8 cellular contexts compared by ENCODE assay signal in genomic region chr15:43799209-43799944, GRCh38. TPM values are rescaled to one million over a fixed set of nuclear protein-coding genes. Genes with fewer than 3 reads are reported as not detected.
DNase-seq lines count a peak whose midpoint lies in the region; ATAC-seq, FAIRE-seq and TF ChIP-seq lines count a peak whose summit lies in the region.

No MANE protein-coding gene starts in this region.

- H2BK15ac ChIP-seq in mesenchymal stem cell (ENCODE audit: low read depth, poor library complexity, severe bottlenecking), result no peak overlapping the region

- H3K79me1 ChIP-seq in mesenchymal stem cell (replicated peaks; ENCODE audit: low read length, poor library complexity, severe bottlenecking), result peaks cover 13% of the 10 kb centered on the region

- DNase-seq in A549 (ENCODE audit: low read depth in 1 of 2, low spot score in 1 of 2), result no peak
- no peak for DNase-seq in HCT116 (ENCODE audit: low read depth, low spot score)
- no peak for DNase-seq in activated CD8-positive, alpha-beta T cell treated with anti-CD3 and anti-CD28 coated beads for 36 hours
- DNase-seq in mesenchymal stem cell, result no peak
- no peak for DNase-seq in NOMO-1 treated with dmso at 0.1 percent for 144 hours (lab: John Stamatoyannopoulos, UW; ENCODE audit: unreplicated experiment)

- TF ChIP-seq CTCF in A549 (IDR thresholded peaks at IDR 0.05), result no peak
- TF ChIP-seq CTCF in HCT116 (IDR thresholded peaks at IDR 0.05 in 2 of 3, conservative IDR thresholded peaks at IDR 0.05 in 1 of 3; ENCODE audit: borderline replicate concordance in 1 of 3, insufficient read depth in 1 of 3, low read depth in 2 of 3, low read length in 2 of 3), result 0 out of 6 replicates have a peak, but pooled peaks of 1 of the 3 experiments have one; percentile 4
- TF ChIP-seq CTCF in activated CD8-positive, alpha-beta T cell treated with anti-CD3 and anti-CD28 coated beads for 36 hours (IDR thresholded peaks at IDR 0.05), result no peak

- no peaks in the 10 kb centered on the region for H3K27me3 ChIP-seq in HCT116 (ENCODE audit: insufficient read depth, low read length)
- H3K27me3 ChIP-seq in mesenchymal stem cell (ENCODE audit: control insufficient read depth in 1 of 2, insufficient read depth in 1 of 2, low read length in 2 of 2), result no peaks in the 10 kb centered on the region

- no peak overlapping the region for H3K4me3 Mint-ChIP-seq in activated CD8-positive, alpha-beta T cell treated with anti-CD3 and anti-CD28 coated beads for 36 hours

- no peak for FAIRE-seq in A549 (lab: Jason Lieb, UNC)

- no peak overlapping the region for H3K14ac ChIP-seq in mesenchymal stem cell (ENCODE audit: low read length in 2 of 2)

- H4K8ac ChIP-seq in mesenchymal stem cell (ENCODE audit: low read length), result peak overlapping the region; percentile 89

- POLR2A ChIA-PET in A549 (lab: Yijun Ruan, JAX), result interaction anchor here (0.5 to 1.5 kb wide), 2 partner anchors 22 to 313 kb away, joined by 3 to 4 read pairs; partner anchors contain the start of gene ELL3
- POLR2A ChIA-PET in HCT116 (lab: Charles Lee), result no interaction called here
- POLR2A ChIA-PET in activated CD8-positive, alpha-beta T cell treated with anti-CD3 and anti-CD28 coated beads for 36 hours (lab: Charles Lee), result interaction anchor here (1.2 to 4.6 kb wide), 8 partner anchors 7 to 52 kb away, joined by 3 to 37 read pairs (median 8); partner anchors contain the start of genes ELL3, MFAP1, SERF2 and WDR76

- TF ChIP-seq EP300 in A549 (IDR thresholded peaks at IDR 0.05), result no peak

- H3K4me1 ChIP-seq in A549, result peaks cover 23% of the 10 kb centered on the region; the same call in 2 of the 3 replicates
- H3K4me1 ChIP-seq in HCT116 (ENCODE audit: control insufficient read depth in 1 of 2, insufficient read depth in 2 of 2, low read length in 2 of 2), result peaks cover 6 to 23% of the 10 kb centered on the region in 2 experiments; a peak in 3 of 4 replicates
- H3K4me1 ChIP-seq in mesenchymal stem cell (ENCODE audit: control insufficient read depth, insufficient read depth, low read depth, low read length), result peaks cover 26% of the 10 kb centered on the region

- H3K4me3 ChIP-seq in A549 (no peak overlapping the region), HCT116 (replicated peaks in 1 of 2; ENCODE audit: low read depth in 1 of 2, low read length in 2 of 2) (no peak overlapping the region), mesenchymal stem cell (ENCODE audit: insufficient read depth in 1 of 2, low read depth in 1 of 2, low read length in 2 of 2) (no peak overlapping the region)

- no peak overlapping the region for H3K9ac ChIP-seq in HCT116 (ENCODE audit: low read length)
- peak overlapping the region; percentile 96 for H3K9ac ChIP-seq in mesenchymal stem cell (ENCODE audit: low read length)

- peak overlapping the region in 1 of 2 experiments; percentile 68 for H2BK12ac ChIP-seq in mesenchymal stem cell (ENCODE audit: low read length in 2 of 2)

- peak overlapping the region; percentile 99 for H3K27ac Mint-ChIP-seq in activated CD8-positive, alpha-beta T cell treated with anti-CD3 and anti-CD28 coated beads for 36 hours

- H4K20me1 ChIP-seq in HCT116 (ENCODE audit: insufficient read depth), result no peaks in the 10 kb centered on the region

- H3K27me3 Mint-ChIP-seq in activated CD8-positive, alpha-beta T cell treated with anti-CD3 and anti-CD28 coated beads for 36 hours, result no peaks in the 10 kb centered on the region

- TF ChIP-seq POLR2A in A549 (IDR thresholded peaks at IDR 0.05; ENCODE audit: low read length), result no peak
- TF ChIP-seq POLR2A in HCT116 (IDR thresholded peaks at IDR 0.05; ENCODE audit: borderline replicate concordance, extremely low read depth, insufficient read depth, insufficient read length), result no peak

- H3K27ac ChIP-seq in A549, result peak overlapping the region; percentile 89 to 90; a peak in 4 of 6 replicates
- peak overlapping the region; percentile 76 for H3K27ac ChIP-seq in HCT116 (ENCODE audit: low read depth, low read length)
- H3K27ac ChIP-seq in mesenchymal stem cell (ENCODE audit: low read length, poor library complexity, severe bottlenecking), result no peak overlapping the region

- peak overlapping the region; percentile 23 for H4K91ac ChIP-seq in mesenchymal stem cell (ENCODE audit: low read length)

- 88% methylated on average over 16 of the region's 16 CpGs for WGBS in A549 (ENCODE audit: missing lambda C conversion rate)
- 93% methylated on average over 16 of the region's 16 CpGs for WGBS in mesenchymal stem cell

- no peak overlapping the region for H3K23ac ChIP-seq in mesenchymal stem cell (ENCODE audit: low read length in 2 of 2)

- intact Hi-C loops in HCT116 (cut with micrococcal nuclease), result no loop called here
- intact Hi-C loops in activated CD8-positive, alpha-beta T cell treated with anti-CD3 and anti-CD28 coated beads for 36 hours (cut with micrococcal nuclease), result no loop called here

- peak; percentile 6 to 14; a peak in 2 of 6 replicates for ATAC-seq in A549
- no peak for ATAC-seq in HCT116
- ATAC-seq in activated CD8-positive, alpha-beta T cell treated with anti-CD3 and anti-CD28 coated beads for 36 hours, result no peak
- ATAC-seq in GM21360 (IDR thresholded peaks at IDR 0.05; ENCODE audit: unreplicated experiment), result no peak
- ATAC-seq in HG02981 (IDR thresholded peaks at IDR 0.05; ENCODE audit: unreplicated experiment), result no peak
- ATAC-seq in GM19455 (IDR thresholded peaks at IDR 0.05; ENCODE audit: unreplicated experiment), result no peak

- H3K36me3 ChIP-seq in HCT116 (ENCODE audit: control insufficient read depth in 1 of 2, insufficient read depth in 2 of 2, low read length in 2 of 2) (peaks cover 31 to 36% of the 10 kb centered on the region in 2 experiments), mesenchymal stem cell (ENCODE audit: control insufficient read depth in 1 of 2, insufficient read depth in 2 of 2, low read depth in 1 of 2, low read length in 2 of 2) (peaks cover 49 to 82% of the 10 kb centered on the region in 2 experiments)

- H2AFZ ChIP-seq in HCT116 (ENCODE audit: low read depth, low read length, poor library complexity, severe bottlenecking) (no peak overlapping the region), mesenchymal stem cell (ENCODE audit: low read depth, low read length) (no peak overlapping the region)

- BruUV-seq in HCT116 (replicated peaks; lab: Mats Ljungman, UMichigan), result no TSS peak

- no peak for TF ChIP-seq RAD21 in A549 (conservative IDR thresholded peaks at IDR 0.05 in 1 of 2, IDR thresholded peaks at IDR 0.05 in 1 of 2)
- TF ChIP-seq RAD21 in HCT116 (IDR thresholded peaks at IDR 0.05; ENCODE audit: low read depth), result no peak

- H3K9me3 ChIP-seq in A549, result no peaks in the 10 kb centered on the region
- no peaks in the 10 kb centered on the region for H3K9me3 ChIP-seq in HCT116 (ENCODE audit: control insufficient read depth in 1 of 2, insufficient read depth in 1 of 2, low read depth in 1 of 2, low read length in 2 of 2)
- no peaks in the 10 kb centered on the region for H3K9me3 ChIP-seq in mesenchymal stem cell (ENCODE audit: control insufficient read depth, low read length)

- peak overlapping the region; percentile 56 for H2AK5ac ChIP-seq in mesenchymal stem cell (ENCODE audit: low read length, severe bottlenecking)

- H3K9me3 Mint-ChIP-seq in activated CD8-positive, alpha-beta T cell treated with anti-CD3 and anti-CD28 coated beads for 36 hours, result peaks cover 3% of the 10 kb centered on the region

- H3K4me2 ChIP-seq in A549 (peak overlapping the region; percentile 26; the same call in 1 of the 3 replicates), HCT116 (ENCODE audit: low read length) (no peak overlapping the region), mesenchymal stem cell (ENCODE audit: low read length, poor library complexity, severe bottlenecking) (no peak overlapping the region)

- peaks cover 55% of the 10 kb centered on the region for H3K4me1 Mint-ChIP-seq in activated CD8-positive, alpha-beta T cell treated with anti-CD3 and anti-CD28 coated beads for 36 hours (ENCODE audit: low read depth)

- no peak overlapping the region for H2BK5ac ChIP-seq in mesenchymal stem cell (ENCODE audit: low read depth, low read length, poor library complexity, severe bottlenecking)

- CTCF ChIA-PET in A549 (lab: Yijun Ruan, JAX) (no interaction called here), HCT116 (lab: Charles Lee) (no interaction called here)
- CTCF ChIA-PET in activated CD8-positive, alpha-beta T cell treated with anti-CD3 and anti-CD28 coated beads for 36 hours (lab: Charles Lee), result interaction anchor here (1.3 to 2.4 kb wide), 2 partner anchors 22 to 29 kb away, joined by 4 to 15 read pairs; partner anchors contain the start of gene ELL3

- RAD21 ChIA-PET in HCT116 (lab: Charles Lee; ENCODE audit: low non-redundant PET in 1 of 2, low total read pairs in 2 of 2, uncharacterized antibody in 2 of 2, unreplicated experiment in 2 of 2), result no interaction called here

- no peaks in the 10 kb centered on the region for H3K9me2 ChIP-seq in HCT116 (ENCODE audit: insufficient read depth)

- H3K79me2 ChIP-seq in HCT116 (ENCODE audit: insufficient read depth, low read length), result peaks cover 33% of the 10 kb centered on the region

- no peak overlapping the region for H2BK120ac ChIP-seq in mesenchymal stem cell (ENCODE audit: low read depth, low read length)

- H3K18ac ChIP-seq in mesenchymal stem cell (ENCODE audit: low read depth in 1 of 2, low read length in 2 of 2), result peak overlapping the region in 1 of 2 experiments; percentile 46

- H3K4ac ChIP-seq in mesenchymal stem cell (ENCODE audit: low read depth in 1 of 2, low read length in 2 of 2), result peak overlapping the region in 1 of 2 experiments; percentile 81

- peaks cover 69% of the 10 kb centered on the region for H3K36me3 Mint-ChIP-seq in activated CD8-positive, alpha-beta T cell treated with anti-CD3 and anti-CD28 coated beads for 36 hours (ENCODE audit: low read depth)

RNA-seq across cellular contexts. Expression of gene SERINC4, which starts 0.6 kb away (rescaled TPM):
- polyA plus RNA-seq in A549 (2011; rRNA removed) (0.05 and 0.07 TPM in 2 replicates), A549 (2017; fragmentation: RNase III; extraction: RNeasy Plus Mini Kit Qiagen cat#74134 plus additional on column Dnase treatment) (0.04 to 0.12 TPM (median 0.04 TPM) in 3 replicates)
- 0.06 and 0.09 TPM in 2 replicates for polyA plus RNA-seq in A549 (2012; cell fraction: cytosol; rRNA removed)
- polyA plus RNA-seq in A549 (2012; cell fraction: nucleus; rRNA removed), result 0.10 and 0.14 TPM in 2 replicates
- 0.08 TPM in 1 of 2 replicates, not detected in the other for polyA minus RNA-seq in A549 (2011; rRNA and poly(A)+ RNA removed)
- 0.12 TPM for total RNA-seq in HCT116 (2021; ENCODE audit: unreplicated experiment)
- polyA plus RNA-seq in HCT116 (2012), result 0.10 TPM in 1 of 2 replicates, not detected in the other
- under 1 TPM in 1 of 2 experiments, not detected in 1; 0.09 TPM for total RNA-seq in activated CD8-positive, alpha-beta T cell treated with anti-CD3 and anti-CD28 coated beads for 36 hours
- not detected for polyA plus RNA-seq in mesenchymal stem cell (2013, experiment 1 of 2)
- not detected for polyA plus RNA-seq in mesenchymal stem cell (2013, experiment 2 of 2)

RNA-seq across cellular contexts. Expression of gene HYPK, which starts 1.0 kb away (rescaled TPM):
- 10.7 and 21.0 TPM in 2 replicates for polyA plus RNA-seq in A549 (2011; rRNA removed)
- 6.1 and 8.8 TPM in 2 replicates for polyA plus RNA-seq in A549 (2012; cell fraction: cytosol; rRNA removed)
- 3.7 and 6.0 TPM in 2 replicates for polyA plus RNA-seq in A549 (2012; cell fraction: nucleus; rRNA removed)
- polyA plus RNA-seq in A549 (2017; fragmentation: RNase III; extraction: RNeasy Plus Mini Kit Qiagen cat#74134 plus additional on column Dnase treatment), result 45.5 to 80.8 TPM (median 66.5 TPM) in 3 replicates
- polyA minus RNA-seq in A549 (2011; rRNA and poly(A)+ RNA removed), result 3.6 and 6.3 TPM in 2 replicates
- total RNA-seq in HCT116 (2021; ENCODE audit: unreplicated experiment), result 20.6 TPM
- polyA plus RNA-seq in HCT116 (2012), result 4.4 and 5.8 TPM in 2 replicates
- 10 to 100 TPM; 15.5 to 16.1 TPM for total RNA-seq in activated CD8-positive, alpha-beta T cell treated with anti-CD3 and anti-CD28 coated beads for 36 hours
- 135 TPM for polyA plus RNA-seq in mesenchymal stem cell (2013, experiment 1 of 2)
- 134 TPM for polyA plus RNA-seq in mesenchymal stem cell (2013, experiment 2 of 2)

RNA-seq across cellular contexts. Expression of gene SERF2, which starts 7.3 kb away (rescaled TPM):
- polyA plus RNA-seq in A549 (2011; rRNA removed) (317 and 464 TPM in 2 replicates), A549 (2017; fragmentation: RNase III; extraction: RNeasy Plus Mini Kit Qiagen cat#74134 plus additional on column Dnase treatment) (569 to 597 TPM (median 576 TPM) in 3 replicates)
- 965 and 1,293 TPM in 2 replicates for polyA plus RNA-seq in A549 (2012; cell fraction: cytosol; rRNA removed)
- 504 and 524 TPM in 2 replicates for polyA plus RNA-seq in A549 (2012; cell fraction: nucleus; rRNA removed)
- polyA minus RNA-seq in A549 (2011; rRNA and poly(A)+ RNA removed), result 223 and 293 TPM in 2 replicates
- total RNA-seq in HCT116 (2021; ENCODE audit: unreplicated experiment), result 656 TPM
- 705 and 823 TPM in 2 replicates for polyA plus RNA-seq in HCT116 (2012)
- 100 to 1,000 TPM; 775 to 810 TPM for total RNA-seq in activated CD8-positive, alpha-beta T cell treated with anti-CD3 and anti-CD28 coated beads for 36 hours
- polyA plus RNA-seq in mesenchymal stem cell (2013, experiment 1 of 2), result 2,625 TPM
- polyA plus RNA-seq in mesenchymal stem cell (2013, experiment 2 of 2), result 2,565 TPM

RNA-seq across cellular contexts. Expression of gene ELL3, which starts 22.6 kb away (rescaled TPM):
- polyA plus RNA-seq in A549 (2011; rRNA removed) (1.8 and 2.1 TPM in 2 replicates), A549 (2017; fragmentation: RNase III; extraction: RNeasy Plus Mini Kit Qiagen cat#74134 plus additional on column Dnase treatment) (1.4 to 1.7 TPM (median 1.5 TPM) in 3 replicates)
- 0.99 and 2.0 TPM in 2 replicates for polyA plus RNA-seq in A549 (2012; cell fraction: cytosol; rRNA removed)
- 2.5 and 3.1 TPM in 2 replicates for polyA plus RNA-seq in A549 (2012; cell fraction: nucleus; rRNA removed)
- 2.8 and 4.0 TPM in 2 replicates for polyA minus RNA-seq in A549 (2011; rRNA and poly(A)+ RNA removed)
- total RNA-seq in HCT116 (2021; ENCODE audit: unreplicated experiment), result 16.2 TPM
- 13.3 and 17.0 TPM in 2 replicates for polyA plus RNA-seq in HCT116 (2012)
- total RNA-seq in activated CD8-positive, alpha-beta T cell treated with anti-CD3 and anti-CD28 coated beads for 36 hours, result 1 to 10 TPM; 2.3 to 2.4 TPM
- polyA plus RNA-seq in mesenchymal stem cell (2013, experiment 1 of 2), result 1.5 TPM
- 1.5 TPM for polyA plus RNA-seq in mesenchymal stem cell (2013, experiment 2 of 2)

RNA-seq across cellular contexts. Expression of gene MFAP1, which starts 25.1 kb away (rescaled TPM):
- polyA plus RNA-seq in A549 (2011; rRNA removed) (22.5 and 31.7 TPM in 2 replicates), A549 (2017; fragmentation: RNase III; extraction: RNeasy Plus Mini Kit Qiagen cat#74134 plus additional on column Dnase treatment) (37.4 to 40.3 TPM (median 40.1 TPM) in 3 replicates)
- polyA plus RNA-seq in A549 (2012; cell fraction: cytosol; rRNA removed), result 8.0 and 10.5 TPM in 2 replicates
- 5.2 and 6.8 TPM in 2 replicates for polyA plus RNA-seq in A549 (2012; cell fraction: nucleus; rRNA removed)
- 12.5 and 12.7 TPM in 2 replicates for polyA minus RNA-seq in A549 (2011; rRNA and poly(A)+ RNA removed)
- 32.7 TPM for total RNA-seq in HCT116 (2021; ENCODE audit: unreplicated experiment)
- 21.2 and 26.6 TPM in 2 replicates for polyA plus RNA-seq in HCT116 (2012)
- total RNA-seq in activated CD8-positive, alpha-beta T cell treated with anti-CD3 and anti-CD28 coated beads for 36 hours, result 10 to 100 TPM; 39.8 to 43.1 TPM
- 27.8 TPM for polyA plus RNA-seq in mesenchymal stem cell (2013, experiment 1 of 2)
- 28.4 TPM for polyA plus RNA-seq in mesenchymal stem cell (2013, experiment 2 of 2)

Comparison
In these comparisons a context has a peak if more than half of its experiments do, and no peak if none do; other contexts are left out.
1. ATAC-seq: peak in A549 (2 of 2); none in HCT116 (single experiment), activated CD8-positive, alpha-beta T cell treated with anti-CD3 and anti-CD28 coated beads for 36 hours (single experiment), GM21360 (single experiment), HG02981 (single experiment) and GM19455 (single experiment).